ENCODE assay signal across 8 cellular contexts in the genomic region with DNA sequence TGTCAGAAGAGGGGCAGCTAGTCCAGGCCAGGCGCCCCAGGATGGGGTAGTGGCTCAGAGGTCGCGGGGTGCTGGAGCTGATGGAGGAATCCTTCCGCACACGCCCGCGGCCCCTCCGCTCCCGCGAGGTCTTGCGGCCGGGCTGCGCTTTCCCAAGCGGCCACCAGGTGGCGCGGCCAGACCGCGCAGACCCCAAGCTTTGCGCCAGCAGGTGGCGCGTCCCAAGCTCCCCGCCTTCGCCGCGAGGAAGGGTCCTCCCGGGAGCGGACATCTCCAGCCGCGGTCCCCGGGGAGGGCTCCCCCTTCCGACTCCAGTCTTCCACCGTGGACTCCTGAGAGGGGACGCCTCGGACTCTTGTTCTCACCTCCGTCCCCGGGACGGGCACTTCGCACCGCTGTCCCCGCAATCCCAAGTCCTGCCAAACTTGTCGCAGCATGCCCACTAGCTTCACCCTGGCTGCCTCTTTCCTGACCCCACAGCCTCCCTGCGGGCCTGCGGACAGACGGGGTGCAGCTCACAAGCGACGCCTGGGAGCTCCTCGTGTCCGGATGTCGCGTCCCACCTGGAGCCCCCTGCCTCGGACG. TPM values are rescaled to one million over a fixed set of nuclear protein-coding genes. Genes with fewer than 3 reads are reported as not detected.
A peak's percentile ranks its signal among the peaks of the same experiment; 100 is the strongest.
DNase-seq lines count a peak whose midpoint lies in the region; ATAC-seq and TF ChIP-seq lines count a peak whose summit lies in the region.

No MANE protein-coding gene starts in this region.

- peak; percentile 99 for TF ChIP-seq CTCF in retinal pigment epithelial cell (conservative IDR thresholded peaks at IDR 0.05; ENCODE audit: low read depth, low read length)

- H3K9me3 ChIP-seq in KOPT-K1 (ENCODE audit: insufficient read depth, low read length, poor library complexity, severe bottlenecking), result peaks cover 16% of the 10 kb centered on the region

- peak; percentile 72 for DNase-seq in Daoy (ENCODE audit: low read depth)
- DNase-seq in T-helper 1 cell, result peak; percentile 42 to 58 (median 55)
- DNase-seq in anterior cingulate cortex (lab: John Stamatoyannopoulos, UW), result peak in 49 of 58 donors; percentile 2 to 69 (median 32)
- DNase-seq in hepatic stellate cell (ENCODE audit: low spot score), result peak; percentile 81
- DNase-seq in retinal pigment epithelial cell (ENCODE audit: low read depth), result peak; percentile 13
- no peak for DNase-seq in NCI-H187 treated with DMSO at 0.1 percent for 48 hours (lab: John Stamatoyannopoulos, UW)

- H3K36me3 ChIP-seq in KOPT-K1 (ENCODE audit: insufficient read depth, low read length), result no peaks in the 10 kb centered on the region

- H3K27ac ChIP-seq in KOPT-K1 (ENCODE audit: low read depth, low read length, poor library complexity, severe bottlenecking), result peak overlapping the region; percentile 27

- H3K4me3 ChIP-seq in retinal pigment epithelial cell (ENCODE audit: low read length), result peak overlapping the region; percentile 59

- ATAC-seq in GM21717 (IDR thresholded peaks at IDR 0.05; ENCODE audit: unreplicated experiment), result peak; percentile 81

RNA-seq across cellular contexts. Expression of gene KCNK18, which starts 19.4 kb away (rescaled TPM):
- total RNA-seq in Daoy (2014; rRNA removed; shearing (Covaris generic)), result not detected in 2 replicates

RNA-seq across cellular contexts. Expression of gene SLC18A2, which starts 24.2 kb away (rescaled TPM):
- total RNA-seq in Daoy (2014; rRNA removed; shearing (Covaris generic)), result not detected in 2 replicates
